ENCODE assay signal across 9 cellular contexts in the genomic region with DNA sequence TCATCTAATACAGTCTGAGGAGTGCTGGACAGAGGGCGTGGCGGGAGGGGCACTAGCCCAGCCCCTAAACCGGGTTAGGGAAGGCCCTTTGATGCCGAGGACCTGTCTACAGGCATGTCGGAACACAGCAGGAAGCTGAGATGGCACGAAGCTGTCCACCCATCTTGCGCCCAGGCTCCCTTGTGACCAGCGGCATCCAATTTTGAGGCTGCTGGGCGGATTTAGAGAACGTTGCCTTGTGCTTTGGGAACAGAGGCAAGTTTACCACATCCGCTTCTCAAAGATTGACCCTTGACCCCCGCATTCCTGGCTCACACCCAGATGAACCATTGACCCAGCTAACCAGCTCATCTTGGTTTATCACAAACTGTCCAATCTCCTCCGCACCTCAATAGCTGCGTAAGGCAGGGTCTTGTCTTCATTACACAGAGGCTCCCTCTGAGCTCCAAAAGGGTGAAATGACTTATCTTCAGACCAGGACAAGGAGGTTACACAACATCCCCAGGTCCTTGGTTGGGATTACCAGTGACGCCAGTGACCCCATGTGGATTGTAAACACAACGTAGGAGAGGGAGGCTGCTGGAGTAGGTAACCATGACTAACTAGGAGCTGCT. TPM values are rescaled to one million over a fixed set of nuclear protein-coding genes. Genes with fewer than 3 reads are reported as not detected.
DNase-seq lines count a peak whose midpoint lies in the region; ATAC-seq, FAIRE-seq and TF ChIP-seq lines count a peak whose summit lies in the region.
"Had no signal": no experiment of that assay in that cellular context is flagged by ENCODE, and none has a peak within 500 bp of the region (broad histone marks: within the 10 kb centered on the region; RNA-seq: fewer than 3 reads in every experiment).

No MANE protein-coding gene starts in this region.

- H3K27me3 ChIP-seq in GM12878 (replicated peaks in 1 of 2; ENCODE audit: control insufficient read depth in 2 of 2, insufficient read depth in 2 of 2, low read length in 1 of 2) = peaks cover 3 to 11% of the 10 kb centered on the region in 2 experiments
- peaks cover 65% of the 10 kb centered on the region for H3K27me3 ChIP-seq in gastroesophageal sphincter

- no peak for TF ChIP-seq EP300 in GM12878 (IDR thresholded peaks at IDR 0.05; ENCODE audit: borderline replicate concordance in 1 of 2, control insufficient read depth in 1 of 2, low read depth in 2 of 2, low read length in 2 of 2)
- TF ChIP-seq EP300 in gastroesophageal sphincter (IDR thresholded peaks at IDR 0.05) = no peak

- no peak overlapping the region for H3K4me3 ChIP-seq in GM12878
- H3K4me3 ChIP-seq in gastroesophageal sphincter = no peak overlapping the region
- H3K4me3 ChIP-seq: dorsolateral prefrontal cortex had no signal

- BruUV-seq in GM12878 (replicated peaks; lab: Mats Ljungman, UMichigan) = no TSS peak

- no peak for ATAC-seq in GM12878
- peak; percentile 25 for ATAC-seq in left colon
- ATAC-seq in gastroesophageal sphincter = no peak
- ATAC-seq in HG03457 (IDR thresholded peaks at IDR 0.05; ENCODE audit: unreplicated experiment) = no peak
- no peak for ATAC-seq in HG03095 (IDR thresholded peaks at IDR 0.05; ENCODE audit: unreplicated experiment)

- SMC1A ChIA-PET in GM12878 (lab: Charles Lee; ENCODE audit: uncharacterized antibody, unreplicated experiment) = interaction anchor here (1.4 to 1.9 kb wide), 3 partner anchors 12 to 74 kb away, joined by 3 to 8 read pairs (median 3); no protein-coding TSS in a partner anchor

- H3K9me3 ChIP-seq in GM12878 (replicated peaks; ENCODE audit: control insufficient read depth, insufficient read depth, low read length) = no peaks in the 10 kb centered on the region
- H3K9me3 ChIP-seq in gastroesophageal sphincter = no peaks in the 10 kb centered on the region

- TF ChIP-seq RAD21 in GM12878 (IDR thresholded peaks at IDR 0.05; ENCODE audit: insufficient read depth, low read depth, low read length) = peak; percentile 44

- no peaks in the 10 kb centered on the region for H3K79me2 ChIP-seq in GM12878 (ENCODE audit: control insufficient read depth, insufficient read depth, low read length)

- in situ Hi-C loops in GM12878 (cut with MboI) = no loop called here

- CTCF ChIA-PET in GM12878 (lab: Yijun Ruan, JAX) = interaction anchor here (0.6 to 2.9 kb wide), 6 partner anchors 25 to 463 kb away, joined by 3 to 16 read pairs (median 3); no protein-coding TSS in a partner anchor

- no peak overlapping the region for H3K9ac ChIP-seq in GM12878 (ENCODE audit: control insufficient read depth, insufficient read depth, low read length)

- H4K20me1 ChIP-seq in GM12878 (ENCODE audit: control insufficient read depth, insufficient read depth) = no peaks in the 10 kb centered on the region

- DNase-seq in Daoy (ENCODE audit: low read depth) = peak; percentile 58
- DNase-seq in HuH-7 (ENCODE audit: low spot score) = peak; percentile 91
- DNase-seq in GM12878 (ENCODE audit: low read depth, low spot score) = no peak
- peak; percentile 56 to 64 for DNase-seq in left colon
- DNase-seq in mesenteric fat pad (ENCODE audit: low spot score) = no peak

- 47% methylated on average over 16 of the region's 16 CpGs for WGBS in GM12878 (ENCODE audit: insufficient coverage, insufficient replicate concordance, low lambda C conversion rate, missing lambda C conversion rate)
- WGBS in gastroesophageal sphincter (ENCODE audit: low coverage in 1 of 2), 2 donors = 81 to 88% methylated on average over 6 of the region's 16 CpGs

- no peaks in the 10 kb centered on the region for H3K4me1 ChIP-seq in GM12878 (ENCODE audit: control insufficient read depth, insufficient read depth, low read length)
- peaks cover 0 to 25% (median 3%) of the 10 kb centered on the region in 3 donors for H3K4me1 ChIP-seq in gastroesophageal sphincter

- H3K27ac ChIP-seq in GM12878 (ENCODE audit: control insufficient read depth, insufficient read depth) = no peak overlapping the region
- no peak overlapping the region for H3K27ac ChIP-seq in gastroesophageal sphincter
- H3K27ac ChIP-seq: dorsolateral prefrontal cortex had no signal

- POLR2A ChIA-PET in GM12878 (lab: Charles Lee) = interaction anchor here (0.5 kb wide), 1 partner anchor 606 kb away, joined by 5 read pairs; no protein-coding TSS in a partner anchor

- intact Hi-C loops in GM12878 (cut with micrococcal nuclease; ENCODE audit: unreplicated experiment) = no loop called here
- intact Hi-C loops in left colon (cut with DNase I, micrococcal nuclease) = no loop called here

- peak in 2 of 3 experiments; percentile 16 to 27; a peak in 3 of 6 replicates for TF ChIP-seq CTCF in GM12878 (IDR thresholded peaks at IDR 0.05 in 2 of 3, conservative IDR thresholded peaks at IDR 0.05 in 1 of 3; ENCODE audit: control insufficient read depth in 2 of 3, extremely low read depth in 1 of 3, insufficient read depth in 1 of 3, low read depth in 3 of 3, low read length in 3 of 3)
- TF ChIP-seq CTCF in gastroesophageal sphincter (IDR thresholded peaks at IDR 0.05) = no peak

- no peak overlapping the region for H3K4me2 ChIP-seq in GM12878 (ENCODE audit: control insufficient read depth, insufficient read depth)

- H2AFZ ChIP-seq in GM12878 (ENCODE audit: control insufficient read depth, low read depth, low read length) = no peak overlapping the region

- H3K36me3 ChIP-seq in GM12878 (ENCODE audit: control insufficient read depth in 2 of 2, insufficient read depth in 2 of 2, low read length in 1 of 2) (no peaks in the 10 kb centered on the region), gastroesophageal sphincter (no peaks in the 10 kb centered on the region)

- no peak for FAIRE-seq in GM12878 (lab: Jason Lieb, UNC)

- TF ChIP-seq POLR2A in GM12878 (IDR thresholded peaks at IDR 0.05; ENCODE audit: low read depth, low read length) (no peak), gastroesophageal sphincter (IDR thresholded peaks at IDR 0.05) (no peak)

- RAD21 ChIA-PET in GM12878 (lab: Charles Lee; ENCODE audit: unreplicated experiment) = interaction anchor here (0.6 kb wide), 1 partner anchor 25 kb away, joined by 3 read pairs; no protein-coding TSS in a partner anchor

TF ChIP-seq in GM12878, 131 proteins besides CTCF, POLR2A, EP300 and RAD21:
- TF ChIP-seq, protein P1, sequence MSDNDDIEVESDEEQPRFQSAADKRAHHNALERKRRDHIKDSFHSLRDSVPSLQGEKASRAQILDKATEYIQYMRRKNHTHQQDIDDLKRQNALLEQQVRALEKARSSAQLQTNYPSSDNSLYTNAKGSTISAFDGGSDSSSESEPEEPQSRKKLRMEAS (IDR thresholded peaks at IDR 0.05; ENCODE audit: low read depth, low read length) = no peak
- peak; percentile 23; the same call in 1 of the 2 replicates for TF ChIP-seq SMC3 (IDR thresholded peaks at IDR 0.05; ENCODE audit: borderline replicate concordance, low read length)

RNA-seq across cellular contexts. Expression of a gene that starts 4.5 kb away (rescaled TPM):
- total RNA-seq in Daoy (2014; rRNA removed; shearing (Covaris generic)) = 0.06 TPM in 1 of 2 replicates, not detected in the other
- 0.04 and 0.49 TPM in 2 replicates for total RNA-seq in GM12878 (2013; cell fraction: nucleolus; rRNA removed)
- total RNA-seq in GM12878 (2014; rRNA removed) (not detected in 2 replicates), GM12878 (2014; rRNA removed; fragmentation: Illumina TruSeq; extraction: Trizol) (not detected in 2 replicates), GM12878 (2021) (0.03 and 0.05 TPM in 2 replicates), left colon (10 to 100 TPM; 35.3 to 44.3 TPM), gastroesophageal sphincter (1 to 10 TPM in 2 of 4 donors, under 1 TPM in 2; 0.46 to 4.2 (median 0.81) TPM), mesenteric fat pad (0.87 TPM)
- not detected for polyA plus RNA-seq in GM12878 (2011; ENCODE audit: low read depth)
- polyA plus RNA-seq in GM12878 (2011; rRNA removed) (0.01 TPM in 1 of 2 replicates, not detected in the other), GM12878 (2014; fragmentation: Illumina TruSeq; extraction: Trizol) (0.01 TPM in 1 of 2 replicates, not detected in the other), GM12878 (2014; fragmentation: Nextera tagmentation; extraction: Ambion mirVana) (not detected), GM12878 (2014; rRNA removed) (0.01 TPM in 1 of 2 replicates, not detected in the other), GM12878 (2016; fragmentation: Nextera tagmentation; extraction: Ambion mirVana) (not detected)
- under 0.01 TPM in 2 replicates for polyA plus RNA-seq in GM12878 (2011; cell fraction: cytosol; rRNA removed)
- 0.06 TPM in 2 replicates for polyA plus RNA-seq in GM12878 (2011; cell fraction: nucleus; rRNA removed)
- 0.03 TPM in 1 of 2 replicates, not detected in the other for polyA plus RNA-seq in GM12878 (2012)
- 0.21 TPM in 1 of 2 replicates, not detected in the other for polyA minus RNA-seq in GM12878 (2011; rRNA and poly(A)+ RNA removed)
- not detected in 2 replicates for polyA minus RNA-seq in GM12878 (2011; cell fraction: cytosol; rRNA and poly(A)+ RNA removed)
- polyA minus RNA-seq in GM12878 (2011; cell fraction: nucleus; rRNA and poly(A)+ RNA removed) = not detected in 2 replicates

RNA-seq across cellular contexts. Expression of a gene that starts 39.1 kb away (rescaled TPM):
- total RNA-seq in Daoy (2014; rRNA removed; shearing (Covaris generic)) = not detected in 2 replicates
- 59.4 and 63.4 TPM in 2 replicates for total RNA-seq in GM12878 (2013; cell fraction: nucleolus; rRNA removed)
- total RNA-seq in GM12878 (2014; rRNA removed) (1.5 and 2.1 TPM in 2 replicates), GM12878 (2014; rRNA removed; fragmentation: Illumina TruSeq; extraction: Trizol) (2.6 and 2.7 TPM in 2 replicates), GM12878 (2021) (1.6 and 2.2 TPM in 2 replicates), left colon (not detected), gastroesophageal sphincter (not detected), mesenteric fat pad (not detected)
- polyA plus RNA-seq in GM12878 (2011; ENCODE audit: low read depth) = 0.21 TPM
- polyA plus RNA-seq in GM12878 (2011; rRNA removed) (2.9 and 3.7 TPM in 2 replicates), GM12878 (2014; fragmentation: Illumina TruSeq; extraction: Trizol) (0.14 and 0.87 TPM in 2 replicates), GM12878 (2014; fragmentation: Nextera tagmentation; extraction: Ambion mirVana) (1 to 10 TPM in 1 of 2 experiments, under 1 TPM in 1; 0.33 to 1.6 TPM), GM12878 (2014; rRNA removed) (1.3 TPM in 2 replicates), GM12878 (2016; fragmentation: Nextera tagmentation; extraction: Ambion mirVana) (1 to 10 TPM; 1.6 to 2.0 TPM)
- 0.75 and 0.79 TPM in 2 replicates for polyA plus RNA-seq in GM12878 (2011; cell fraction: cytosol; rRNA removed)
- polyA plus RNA-seq in GM12878 (2011; cell fraction: nucleus; rRNA removed) = 3.0 and 3.5 TPM in 2 replicates
- polyA plus RNA-seq in GM12878 (2012) = 0.31 and 0.35 TPM in 2 replicates
- polyA minus RNA-seq in GM12878 (2011; rRNA and poly(A)+ RNA removed) = 3.3 and 3.4 TPM in 2 replicates
- polyA minus RNA-seq in GM12878 (2011; cell fraction: cytosol; rRNA and poly(A)+ RNA removed) = not detected in 2 replicates
- 2.7 and 4.8 TPM in 2 replicates for polyA minus RNA-seq in GM12878 (2011; cell fraction: nucleus; rRNA and poly(A)+ RNA removed)

Comparison
In these comparisons a context has a peak if more than half of its experiments do, and no peak if none do; other contexts are left out.
1. DNase-seq: peak in Daoy (single experiment), HuH-7 (single experiment) and left colon (2 of 2); none in GM12878 (single experiment) and mesenteric fat pad (single experiment).
2. CTCF ChIP-seq: peak in GM12878 (2 of 3); none in gastroesophageal sphincter (0 of 4).
3. RNA of a gene that starts 4.5 kb away (total RNA-seq): 35.3 to 44.3 TPM in left colon; 0.46 to 4.2 TPM in gastroesophageal sphincter, 0.87 TPM in mesenteric fat pad (single experiment), 0.06 TPM in Daoy and 0.03 to 0.49 TPM in GM12878; every median in the first group is over 4 times any median in the second.